In genomic region chr3:94772402-94772801, GRCh38 we compare ENCODE assay signal across 35 cellular contexts.
"Had no signal": no experiment of that assay in that cellular context is flagged by ENCODE, and none has a peak within 500 bp of the region (broad histone marks: within the 10 kb centered on the region; RNA-seq: fewer than 3 reads in every experiment).

No MANE protein-coding gene starts in this region.

- H3K4me2 ChIP-seq: KMS-11 had no signal

- H3K27ac ChIP-seq: KMS-11 had no signal

- H3K9ac ChIP-seq: KMS-11 had no signal

- H3K36me3 ChIP-seq: MG63 had no signal

- H3K9me3 ChIP-seq: MG63 had no signal

- H3K4me3 ChIP-seq: MG63 had no signal

- DNase-seq: Karpas-422, Kasumi-1, KG1, MG63, MM.1S, MV-4-11, NCI-H1048, NCI-H1092, NCI-H1092 treated with DMSO at 0.1 percent for 48 hours, NCI-H1105, NCI-H1105 treated with DMSO at 0.1 percent for 48 hours, NCI-H1417, NCI-H1417 treated with DMSO at 0.1 percent for 48 hours, NCI-H1436, NCI-H1436 treated with DMSO at 0.1 percent for 48 hours, NCI-H146, NCI-H1694, NCI-H1694 treated with DMSO at 0.1 percent for 48 hours, NCI-H187, NCI-H187 treated with DMSO at 0.1 percent for 48 hours, NCI-H1930, NCI-H2029, NCI-H2029 treated with DMSO at 0.1 percent for 48 hours, NCI-H2081, NCI-H2081 treated with DMSO at 0.1 percent for 48 hours, NCI-H2107, NCI-H2171, NCI-H2171 treated with DMSO at 0.1 percent for 48 hours, NCI-H2227 treated with DMSO at 0.1 percent for 48 hours, NCI-H226, NCI-H345, NCI-H446, NCI-H446 treated with DMSO at 0.1 percent for 48 hours, NCI-H510A had no signal

- H3K27me3 ChIP-seq: MG63 had no signal
